ENCODE assay signal across 14 cellular contexts in genomic region chr18:45254683-45255082, GRCh38.
DNase-seq lines count a peak whose midpoint lies in the region; ATAC-seq and TF ChIP-seq lines count a peak whose summit lies in the region.
"Had no signal": no experiment of that assay in that cellular context is flagged by ENCODE, and none has a peak within 500 bp of the region (broad histone marks: within the 10 kb centered on the region; RNA-seq: fewer than 3 reads in every experiment).

No MANE protein-coding gene starts in this region.

- no peaks in the 10 kb centered on the region for H3K9me3 Mint-ChIP-seq in mesothelial cell of epicardium
- no peaks in the 10 kb centered on the region for H3K9me3 Mint-ChIP-seq in type B pancreatic cell
- H3K9me3 Mint-ChIP-seq: stimulated activated naive B cell treated with anti-CD40 and anti-IgM and Interleukin-4, amounts not matched to agents 10 μg/mL and 1 μg/mL and 100 μg/mL, for 72 hours had no signal

- DNase-seq in MG63 (peak; percentile 88), fibroblast of gingiva (ENCODE audit: low read depth) (peak; percentile 87), mesothelial cell of epicardium (ENCODE audit: low spot score in 2 of 2, unreplicated experiment in 2 of 2) (no peak), thyroid gland (peak; percentile 3 to 8), type B pancreatic cell (ENCODE audit: extremely low spot score, unreplicated experiment) (no peak), kidney tubule cell (ENCODE audit: low spot score) (no peak), NCI-H510A treated with DMSO at 0.1 percent for 48 hours (lab: John Stamatoyannopoulos, UW) (no peak)
- DNase-seq: NCI-H1417 treated with DMSO at 0.1 percent for 48 hours; NCI-H82; stimulated activated CD4-positive, alpha-beta T cell treated with anti-CD3 and anti-CD28 coated beads, Interleukin-4, amount 100 ng/mL, for 1 hour; stimulated activated naive B cell treated with anti-CD40 and anti-IgM and Interleukin-4, amounts not matched to agents 10 μg/mL and 1 μg/mL and 100 μg/mL, for 72 hours; WERI-Rb-1 had no signal

- peaks cover 0 to 15% of the 10 kb centered on the region in 2 donors for H3K4me1 ChIP-seq in thyroid gland

- intact Hi-C loops in thyroid gland (cut with DNase I): no loop called here

- TF ChIP-seq POLR2A in thyroid gland (IDR thresholded peaks at IDR 0.05): no peak

- H3K27ac Mint-ChIP-seq in mesothelial cell of epicardium (peak overlapping the region; percentile 49), type B pancreatic cell (no peak overlapping the region)
- H3K27ac Mint-ChIP-seq: activated naive CD8-positive, alpha-beta T cell; stimulated activated naive B cell treated with anti-CD40 and anti-IgM and Interleukin-4, amounts not matched to agents 10 μg/mL and 1 μg/mL and 100 μg/mL, for 72 hours had no signal

- H3K9me3 ChIP-seq in MG63 (no peaks in the 10 kb centered on the region), thyroid gland (no peaks in the 10 kb centered on the region)

- H3K27me3 ChIP-seq in MG63 (no peaks in the 10 kb centered on the region), thyroid gland (no peaks in the 10 kb centered on the region)

- no peaks in the 10 kb centered on the region for H3K36me3 ChIP-seq in MG63
- no peaks in the 10 kb centered on the region for H3K36me3 ChIP-seq in thyroid gland
- H3K36me3 ChIP-seq: WERI-Rb-1 had no signal

- no peak for ATAC-seq in HG02973 (IDR thresholded peaks at IDR 0.05; ENCODE audit: unreplicated experiment)
- ATAC-seq: stimulated activated naive B cell treated with anti-CD40 and anti-IgM and Interleukin-4, amounts not matched to agents 10 μg/mL and 1 μg/mL and 100 μg/mL, for 72 hours had no signal

- H3K4me3 Mint-ChIP-seq in mesothelial cell of epicardium (no peak overlapping the region), type B pancreatic cell (no peak overlapping the region)
- H3K4me3 Mint-ChIP-seq: activated naive CD8-positive, alpha-beta T cell; stimulated activated naive B cell treated with anti-CD40 and anti-IgM and Interleukin-4, amounts not matched to agents 10 μg/mL and 1 μg/mL and 100 μg/mL, for 72 hours had no signal

- H3K36me3 Mint-ChIP-seq in mesothelial cell of epicardium (no peaks in the 10 kb centered on the region), type B pancreatic cell (no peaks in the 10 kb centered on the region)
- H3K36me3 Mint-ChIP-seq: activated naive CD8-positive, alpha-beta T cell; stimulated activated naive B cell treated with anti-CD40 and anti-IgM and Interleukin-4, amounts not matched to agents 10 μg/mL and 1 μg/mL and 100 μg/mL, for 72 hours had no signal

- no peak overlapping the region for H3K27ac ChIP-seq in thyroid gland
- H3K27ac ChIP-seq: WERI-Rb-1 had no signal

- H3K27me3 Mint-ChIP-seq in mesothelial cell of epicardium (ENCODE audit: low read depth): no peaks in the 10 kb centered on the region
- H3K27me3 Mint-ChIP-seq in type B pancreatic cell: no peaks in the 10 kb centered on the region
- H3K27me3 Mint-ChIP-seq: activated naive CD8-positive, alpha-beta T cell had no signal

- TF ChIP-seq CTCF in mesothelial cell of epicardium (IDR thresholded peaks at IDR 0.05; ENCODE audit: unreplicated experiment) (no peak), thyroid gland (IDR thresholded peaks at IDR 0.05) (no peak), type B pancreatic cell (conservative IDR thresholded peaks at IDR 0.05) (no peak)

- H3K4me3 ChIP-seq in MG63 (no peak overlapping the region), thyroid gland (replicated peaks in 1 of 3) (no peak overlapping the region)

- WGBS in thyroid gland, 2 donors: 83% methylated on average over 7 of the region's 7 CpGs

- H3K4me1 Mint-ChIP-seq in mesothelial cell of epicardium (peaks cover 31% of the 10 kb centered on the region), type B pancreatic cell (ENCODE audit: unreplicated experiment) (peaks cover 6% of the 10 kb centered on the region)

Comparison
In these comparisons a context has a peak if more than half of its experiments do, and no peak if none do; other contexts are left out.
1. DNase-seq: peak in MG63 (single experiment), fibroblast of gingiva (single experiment) and thyroid gland (2 of 2); none in mesothelial cell of epicardium (0 of 2), type B pancreatic cell (single experiment), kidney tubule cell (single experiment) and NCI-H510A treated with DMSO at 0.1 percent for 48 hours (single experiment).